Comparison of ENCODE assay signal across 1 cellular context in genomic region chr1:32239790-32240139, GRCh38.
TF ChIP-seq lines count a peak whose summit lies in the region.

No MANE protein-coding gene starts in this region.

TF ChIP-seq in IMR-90, 13 proteins besides CTCF, POLR2A, EP300 and RAD21:
- TF ChIP-seq MAZ (IDR thresholded peaks at IDR 0.05; ENCODE audit: borderline replicate concordance, low read depth, low read length) = no peak
- no peak for TF ChIP-seq CHD1 (IDR thresholded peaks at IDR 0.05; ENCODE audit: low read depth, low read length)
- TF ChIP-seq RCOR1 (IDR thresholded peaks at IDR 0.05; ENCODE audit: insufficient replicate concordance, low read length) = no peak
- no peak for TF ChIP-seq SMC3 (IDR thresholded peaks at IDR 0.05; ENCODE audit: low read depth, low read length)
- TF ChIP-seq NFE2L2 (IDR thresholded peaks at IDR 0.05; ENCODE audit: low read depth, low read length) = no peak
- no peak for TF ChIP-seq ELK1 (IDR thresholded peaks at IDR 0.05; ENCODE audit: borderline replicate concordance, low read depth, low read length)
- TF ChIP-seq USF2 (IDR thresholded peaks at IDR 0.05; ENCODE audit: low read depth, low read length) = no peak
- no peak for TF ChIP-seq MXI1 (IDR thresholded peaks at IDR 0.05; ENCODE audit: borderline replicate concordance, low read depth, low read length)
- TF ChIP-seq FOS (IDR thresholded peaks at IDR 0.05; ENCODE audit: low read depth, low read length) = no peak
- TF ChIP-seq RFX5 (IDR thresholded peaks at IDR 0.05; ENCODE audit: low read depth, low read length) = no peak
- TF ChIP-seq BHLHE40 (IDR thresholded peaks at IDR 0.05; ENCODE audit: low read depth, low read length) = no peak
- no peak for TF ChIP-seq CEBPB (IDR thresholded peaks at IDR 0.05; ENCODE audit: low read depth, low read length)
- no peak for TF ChIP-seq MAFK (IDR thresholded peaks at IDR 0.05; ENCODE audit: low read depth, low read length)
